14 cellular contexts compared by ENCODE assay signal in the genomic region with DNA sequence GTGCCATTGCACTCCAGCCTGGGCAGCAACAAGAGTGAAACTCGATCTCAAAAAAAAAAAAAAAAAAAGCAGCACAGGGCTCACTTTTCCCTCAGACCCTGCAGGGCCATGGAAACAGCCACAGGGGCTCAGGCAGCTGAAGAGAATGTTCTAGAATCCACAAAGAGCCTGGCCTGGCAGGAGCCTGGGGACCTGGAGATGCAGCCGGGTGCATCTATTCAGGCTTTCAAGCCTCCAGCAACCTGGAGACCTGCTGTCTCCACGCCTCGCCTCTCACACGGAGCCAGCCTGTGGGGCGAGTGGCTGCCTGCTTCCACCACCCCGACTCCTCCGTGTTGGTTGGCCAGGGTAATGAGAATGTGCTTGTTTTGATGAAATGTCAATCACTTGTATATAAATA. TPM values are rescaled to one million over a fixed set of nuclear protein-coding genes. Genes with fewer than 3 reads are reported as not detected.
DNase-seq lines count a peak whose midpoint lies in the region; ATAC-seq, FAIRE-seq and TF ChIP-seq lines count a peak whose summit lies in the region.
"Had no signal": no experiment of that assay in that cellular context is flagged by ENCODE, and none has a peak within 500 bp of the region (broad histone marks: within the 10 kb centered on the region; RNA-seq: fewer than 3 reads in every experiment).

No MANE protein-coding gene starts in this region.

- H3F3A ChIP-seq in neural progenitor cell (ENCODE audit: low read depth) = peaks cover 30% of the 10 kb centered on the region

- H3K36me3 ChIP-seq in left ventricle myocardium inferior = no peaks in the 10 kb centered on the region
- no peaks in the 10 kb centered on the region for H3K36me3 ChIP-seq in heart right ventricle
- H3K36me3 ChIP-seq in HepG2 (replicated peaks in 1 of 2; ENCODE audit: control insufficient read depth in 1 of 2, insufficient read depth in 2 of 2, low read length in 2 of 2) = no peaks in the 10 kb centered on the region
- no peaks in the 10 kb centered on the region for H3K36me3 ChIP-seq in upper lobe of left lung
- H3K36me3 ChIP-seq in neural progenitor cell = no peaks in the 10 kb centered on the region
- H3K36me3 ChIP-seq: pancreas had no signal

- H3K27ac Mint-ChIP-seq in activated T-cell treated with anti-CD3 and anti-CD28 coated beads, Interleukin-2, amount 50 U/mL, for 24 hours = peak overlapping the region; percentile 98
- H3K27ac Mint-ChIP-seq in neural progenitor cell = no peak overlapping the region
- H3K27ac Mint-ChIP-seq: stimulated activated naive B cell treated with anti-CD40 and anti-IgM and Interleukin-4, amounts not matched to agents 10 μg/mL and 1 μg/mL and 100 μg/mL, for 72 hours had no signal

- H2AFZ ChIP-seq in HepG2 (ENCODE audit: low read length) (no peak overlapping the region), neural progenitor cell (replicated peaks) (no peak overlapping the region)

- ATAC-seq in heart right ventricle = no peak
- peak; percentile 34 for ATAC-seq in HepG2
- no peak for ATAC-seq in upper lobe of left lung (ENCODE audit: low FRiP score in 2 of 2)
- ATAC-seq: stimulated activated naive B cell treated with anti-CD40 and anti-IgM and Interleukin-4, amounts not matched to agents 10 μg/mL and 1 μg/mL and 100 μg/mL, for 72 hours had no signal

- H3K79me2 ChIP-seq in HepG2 (ENCODE audit: insufficient read depth, low read length) = no peaks in the 10 kb centered on the region
- no peaks in the 10 kb centered on the region for H3K79me2 ChIP-seq in neural progenitor cell (ENCODE audit: low read depth)

- intact Hi-C loops in left ventricle myocardium inferior (cut with micrococcal nuclease) (no loop called here), heart right ventricle (cut with DNase I) (no loop called here), HepG2 (cut with micrococcal nuclease; ENCODE audit: unreplicated experiment) (no loop called here)

- H4K20me1 ChIP-seq in HepG2 (ENCODE audit: insufficient read depth, low read length) (no peaks in the 10 kb centered on the region), neural progenitor cell (ENCODE audit: low read depth) (no peaks in the 10 kb centered on the region)

- WGBS in heart right ventricle, 2 donors = 91 to 99% methylated on average over 7 to 8 of the region's 8 CpGs
- 59% methylated on average over 7 of the region's 8 CpGs for WGBS in HepG2 (ENCODE audit: low lambda C conversion rate)
- 86 to 88% methylated on average over 7 to 8 of the region's 8 CpGs for WGBS in upper lobe of left lung, 2 donors

- H3K4me2 ChIP-seq in HepG2 (ENCODE audit: low read depth, low read length) (no peak overlapping the region), neural progenitor cell (no peak overlapping the region)

- peaks cover 30% of the 10 kb centered on the region for H3K36me3 Mint-ChIP-seq in activated T-cell treated with anti-CD3 and anti-CD28 coated beads, Interleukin-2, amount 50 U/mL, for 24 hours (ENCODE audit: low read depth)
- H3K36me3 Mint-ChIP-seq in neural progenitor cell = no peaks in the 10 kb centered on the region
- H3K36me3 Mint-ChIP-seq: stimulated activated naive B cell treated with anti-CD40 and anti-IgM and Interleukin-4, amounts not matched to agents 10 μg/mL and 1 μg/mL and 100 μg/mL, for 72 hours had no signal

- TF ChIP-seq EP300 in HepG2 (IDR thresholded peaks at IDR 0.05; ENCODE audit: low read depth in 2 of 2, low read length in 2 of 2) = no peak
- TF ChIP-seq EP300 in HepG2 (CRISPR knock-in tag; IDR thresholded peaks at IDR 0.05; ENCODE audit: borderline replicate concordance) = no peak
- TF ChIP-seq EP300 in upper lobe of left lung (IDR thresholded peaks at IDR 0.05) = no peak

- no TSS peak for BruUV-seq in HepG2 (replicated peaks; lab: Mats Ljungman, UMichigan)

- no peak overlapping the region for H3K9ac ChIP-seq in HepG2 (ENCODE audit: insufficient read depth, low read depth, low read length)
- H3K9ac ChIP-seq in neural progenitor cell = no peak overlapping the region

- peak overlapping the region; percentile 85 for H3K4me3 Mint-ChIP-seq in activated T-cell treated with anti-CD3 and anti-CD28 coated beads, Interleukin-2, amount 50 U/mL, for 24 hours
- H3K4me3 Mint-ChIP-seq in neural progenitor cell = no peak overlapping the region
- H3K4me3 Mint-ChIP-seq: stimulated activated naive B cell treated with anti-CD40 and anti-IgM and Interleukin-4, amounts not matched to agents 10 μg/mL and 1 μg/mL and 100 μg/mL, for 72 hours had no signal

- CTCF ChIA-PET in HepG2 (lab: Yijun Ruan, JAX; ENCODE audit: low intra/inter-chr PET ratio, low total read pairs) = no interaction called here

- FAIRE-seq in HepG2 (lab: Jason Lieb, UNC) = no peak
- FAIRE-seq: astrocyte, pancreas had no signal

- H3K4me3 ChIP-seq in left ventricle myocardium inferior (no peak overlapping the region), heart right ventricle (no peak overlapping the region), HepG2 (replicated peaks in 1 of 3; ENCODE audit: insufficient read depth in 1 of 3, low read depth in 2 of 3, low read length in 3 of 3) (no peak overlapping the region), upper lobe of left lung (no peak overlapping the region), neural progenitor cell (no peak overlapping the region)
- H3K4me3 ChIP-seq: pancreas had no signal

- POLR2A ChIA-PET in HepG2 (lab: Yijun Ruan, JAX) = no interaction called here

- H3K27me3 ChIP-seq in left ventricle myocardium inferior (ENCODE audit: low read depth) = peaks cover 26% of the 10 kb centered on the region
- H3K27me3 ChIP-seq in heart right ventricle = peaks cover 0 to 28% (median 10%) of the 10 kb centered on the region in 7 donors
- H3K27me3 ChIP-seq in HepG2 (ENCODE audit: control insufficient read depth in 1 of 2, insufficient read depth in 2 of 2, low read length in 2 of 2) = peaks cover 3 to 40% of the 10 kb centered on the region in 2 experiments; a peak in 4 of 5 replicates
- H3K27me3 ChIP-seq in upper lobe of left lung = no peaks in the 10 kb centered on the region
- H3K27me3 ChIP-seq in neural progenitor cell = no peaks in the 10 kb centered on the region
- H3K27me3 ChIP-seq: pancreas had no signal

- peak overlapping the region; percentile 48 for H3K27ac ChIP-seq in left ventricle myocardium inferior (replicated peaks)
- H3K27ac ChIP-seq in heart right ventricle = peak overlapping the region in 2 of 10 donors; percentile 56 to 84
- H3K27ac ChIP-seq in HepG2 (ENCODE audit: extremely low read length, insufficient read depth, low read length) = no peak overlapping the region
- peak overlapping the region; percentile 62 to 85 (median 82) for H3K27ac ChIP-seq in upper lobe of left lung
- H3K27ac ChIP-seq in neural progenitor cell = no peak overlapping the region
- H3K27ac ChIP-seq: pancreas had no signal

- TF ChIP-seq CTCF in left ventricle myocardium inferior (IDR thresholded peaks at IDR 0.05; ENCODE audit: borderline replicate concordance) = no peak
- no peak for TF ChIP-seq CTCF in heart right ventricle (IDR thresholded peaks at IDR 0.05)
- no peak for TF ChIP-seq CTCF in HepG2 (CRISPR knock-in tag; IDR thresholded peaks at IDR 0.05)
- TF ChIP-seq CTCF in upper lobe of left lung (IDR thresholded peaks at IDR 0.05) = no peak
- TF ChIP-seq CTCF in neural progenitor cell (IDR thresholded peaks at IDR 0.05) = no peak

- in situ Hi-C loops in HepG2 (cut with HindIII; ENCODE audit: extremely low pct_ligation_motif_present, low pct_unique_long_range_greater_than_20kb) = no loop called here

- no peak for TF ChIP-seq RAD21 in HepG2 (CRISPR knock-in tag; IDR thresholded peaks at IDR 0.05)

- no peaks in the 10 kb centered on the region for H3K27me3 Mint-ChIP-seq in activated T-cell treated with anti-CD3 and anti-CD28 coated beads, Interleukin-2, amount 50 U/mL, for 24 hours
- H3K27me3 Mint-ChIP-seq in neural progenitor cell (ENCODE audit: insufficient read depth, low read depth) = peaks cover 11% of the 10 kb centered on the region

- TF ChIP-seq POLR2A in HepG2 (IDR thresholded peaks at IDR 0.05; ENCODE audit: insufficient read depth in 1 of 2, low read depth in 2 of 2, low read length in 2 of 2) (no peak), upper lobe of left lung (IDR thresholded peaks at IDR 0.05) (no peak)

- no peaks in the 10 kb centered on the region for H3K9me3 Mint-ChIP-seq in activated T-cell treated with anti-CD3 and anti-CD28 coated beads, Interleukin-2, amount 50 U/mL, for 24 hours
- no peaks in the 10 kb centered on the region for H3K9me3 Mint-ChIP-seq in neural progenitor cell
- H3K9me3 Mint-ChIP-seq: stimulated activated naive B cell treated with anti-CD40 and anti-IgM and Interleukin-4, amounts not matched to agents 10 μg/mL and 1 μg/mL and 100 μg/mL, for 72 hours had no signal

- H3K4me1 ChIP-seq in left ventricle myocardium inferior (peaks cover 5% of the 10 kb centered on the region), heart right ventricle (peaks cover 0 to 21% (median 5%) of the 10 kb centered on the region in 9 donors), HepG2 (ENCODE audit: insufficient read depth, low read length) (peaks cover 25% of the 10 kb centered on the region), upper lobe of left lung (peaks cover 0 to 6% (median 1%) of the 10 kb centered on the region in 4 donors), neural progenitor cell (peaks cover 32% of the 10 kb centered on the region)
- H3K4me1 ChIP-seq: pancreas had no signal

- DNase-seq in left ventricle myocardium inferior (no peak), heart right ventricle (no peak), HepG2 (ENCODE audit: low spot score) (no peak), upper lobe of left lung (peak in 1 of 2 donors; percentile 52), NCI-H226 (no peak), pons (ENCODE audit: low spot score) (no peak), neural progenitor cell (ENCODE audit: low spot score) (no peak)
- DNase-seq in activated T-cell treated with anti-CD3 and anti-CD28 coated beads, Interleukin-2, amount 50 U/mL, for 24 hours = peak; percentile 63
- DNase-seq: Karpas-422; mammary epithelial cell; NCI-H2081 treated with DMSO at 0.1 percent for 48 hours; stimulated activated naive B cell treated with anti-CD40 and anti-IgM and Interleukin-4, amounts not matched to agents 10 μg/mL and 1 μg/mL and 100 μg/mL, for 72 hours had no signal

- H3K4me1 Mint-ChIP-seq in activated T-cell treated with anti-CD3 and anti-CD28 coated beads, Interleukin-2, amount 50 U/mL, for 24 hours (ENCODE audit: low read depth) = peaks cover 72% of the 10 kb centered on the region
- peaks cover 70% of the 10 kb centered on the region for H3K4me1 Mint-ChIP-seq in neural progenitor cell

- H3K9me3 ChIP-seq in left ventricle myocardium inferior (replicated peaks) (no peaks in the 10 kb centered on the region), heart right ventricle (no peaks in the 10 kb centered on the region), HepG2 (ENCODE audit: low read length) (no peaks in the 10 kb centered on the region), upper lobe of left lung (no peaks in the 10 kb centered on the region), neural progenitor cell (ENCODE audit: low read depth) (no peaks in the 10 kb centered on the region)
- H3K9me3 ChIP-seq: pancreas had no signal

RNA-seq across cellular contexts. Expression of a gene that starts 44.0 kb away (rescaled TPM):
- total RNA-seq in left ventricle myocardium inferior (5.3 TPM), heart right ventricle (1 to 10 TPM; 3.3 to 7.6 (median 5.7) TPM), HepG2 (2016; rRNA removed; fragmentation: Illumina TruSeq; extraction: Trizol) (14.7 and 17.4 TPM in 2 replicates), upper lobe of left lung (10 to 100 TPM in 5 of 6 donors, 1 to 10 TPM in 1; 8.5 to 32.8 (median 12.2) TPM), neural progenitor cell (ENCODE audit: low replicate concordance) (18.4 and 22.5 TPM in 2 replicates)
- polyA plus RNA-seq in heart right ventricle (1 to 10 TPM; 3.2 to 3.4 TPM), HepG2 (2011; rRNA removed) (11.8 and 12.0 TPM in 2 replicates)
- 1.0 and 1.5 TPM in 2 replicates for total RNA-seq in HepG2 (2016; cell fraction: cytosol; rRNA removed; fragmentation: Illumina TruSeq; extraction: Trizol; ENCODE audit: low read depth)
- 14.3 and 19.5 TPM in 2 replicates for total RNA-seq in HepG2 (2016; cell fraction: insoluble cytoplasmic fraction; rRNA removed; fragmentation: Illumina TruSeq; extraction: Trizol)
- 3.8 and 4.1 TPM in 2 replicates for total RNA-seq in HepG2 (2016; cell fraction: membrane; rRNA removed; fragmentation: Illumina TruSeq; extraction: Trizol)
- total RNA-seq in HepG2 (2016; cell fraction: nucleus; rRNA removed; fragmentation: Illumina TruSeq; extraction: Trizol) = 13.9 and 16.3 TPM in 2 replicates
- polyA plus RNA-seq in HepG2 (2011; cell fraction: cytosol; rRNA removed) = 10.9 and 11.8 TPM in 2 replicates
- 13.6 and 14.0 TPM in 2 replicates for polyA plus RNA-seq in HepG2 (2011; cell fraction: nucleus; rRNA removed)
- 6.9 and 8.1 TPM in 2 replicates for polyA plus RNA-seq in HepG2 (2012)
- 0.46 and 0.59 TPM in 2 replicates for polyA plus RNA-seq in HepG2 (2016; cell fraction: cytosol; fragmentation: Illumina TruSeq; extraction: Trizol; ENCODE audit: low read depth)
- 10.6 and 11.4 TPM in 2 replicates for polyA plus RNA-seq in HepG2 (2016; cell fraction: insoluble cytoplasmic fraction; fragmentation: Illumina TruSeq; extraction: Trizol; ENCODE audit: low read depth)
- polyA plus RNA-seq in HepG2 (2016; cell fraction: membrane; fragmentation: Illumina TruSeq; extraction: Trizol; ENCODE audit: low read depth) = 1.5 and 1.9 TPM in 2 replicates
- polyA plus RNA-seq in HepG2 (2016; cell fraction: nucleus; fragmentation: Illumina TruSeq; extraction: Trizol; ENCODE audit: insufficient read depth, low read depth) = 9.0 and 10.6 TPM in 2 replicates
- polyA minus RNA-seq in HepG2 (2011; rRNA and poly(A)+ RNA removed; ENCODE audit: low replicate concordance) = 20.4 and 30.6 TPM in 2 replicates
- 7.9 and 10.9 TPM in 2 replicates for polyA minus RNA-seq in HepG2 (2011; cell fraction: cytosol; rRNA and poly(A)+ RNA removed)
- 17.6 and 19.1 TPM in 2 replicates for polyA minus RNA-seq in HepG2 (2011; cell fraction: nucleus; rRNA and poly(A)+ RNA removed)

Comparison
In these comparisons a context has a peak if more than half of its experiments do, and no peak if none do; other contexts are left out.
1. H3K27ac ChIP-seq: peak in left ventricle myocardium inferior (single experiment) and upper lobe of left lung (4 of 4); none in HepG2 (single experiment) and neural progenitor cell (single experiment).